ENCODE assay signal across 1 cellular context in the genomic region with DNA sequence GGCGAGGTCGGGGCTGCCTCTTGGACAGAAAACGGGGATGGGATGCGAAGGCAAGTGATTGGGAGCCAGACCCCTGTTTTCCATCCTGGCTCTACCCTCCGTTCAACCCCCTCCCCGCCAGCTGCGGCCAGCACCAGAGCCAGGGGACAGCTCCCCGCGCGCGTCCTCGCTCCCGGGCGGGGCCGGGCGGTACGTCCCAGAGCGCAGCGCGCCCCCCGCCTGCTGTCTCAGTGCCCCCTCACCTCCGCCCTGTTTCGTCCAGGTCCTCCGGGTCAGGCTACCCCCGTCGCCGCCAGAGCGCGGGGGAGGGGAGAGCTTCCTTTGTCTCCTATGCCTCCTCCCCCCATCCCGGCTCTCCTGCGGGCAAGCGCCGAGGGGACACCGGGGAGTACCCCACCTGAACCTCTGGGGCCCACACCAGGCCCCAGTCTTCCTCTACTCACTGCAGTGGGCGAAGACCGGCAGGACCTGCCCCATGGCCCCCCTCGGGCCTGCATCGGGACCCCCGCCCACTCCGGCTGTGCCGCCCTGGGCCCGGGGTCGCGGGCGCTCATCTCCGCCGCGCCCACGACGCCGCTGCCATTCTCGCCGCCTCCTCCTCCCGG.
A peak's percentile ranks its signal among the peaks of the same experiment; 100 is the strongest.
TF ChIP-seq lines count a peak whose summit lies in the region.

No MANE protein-coding gene starts in this region.

TF ChIP-seq in HCT116, 20 proteins besides CTCF, POLR2A, EP300 and RAD21 (continued from another document):
- TF ChIP-seq, protein P1, sequence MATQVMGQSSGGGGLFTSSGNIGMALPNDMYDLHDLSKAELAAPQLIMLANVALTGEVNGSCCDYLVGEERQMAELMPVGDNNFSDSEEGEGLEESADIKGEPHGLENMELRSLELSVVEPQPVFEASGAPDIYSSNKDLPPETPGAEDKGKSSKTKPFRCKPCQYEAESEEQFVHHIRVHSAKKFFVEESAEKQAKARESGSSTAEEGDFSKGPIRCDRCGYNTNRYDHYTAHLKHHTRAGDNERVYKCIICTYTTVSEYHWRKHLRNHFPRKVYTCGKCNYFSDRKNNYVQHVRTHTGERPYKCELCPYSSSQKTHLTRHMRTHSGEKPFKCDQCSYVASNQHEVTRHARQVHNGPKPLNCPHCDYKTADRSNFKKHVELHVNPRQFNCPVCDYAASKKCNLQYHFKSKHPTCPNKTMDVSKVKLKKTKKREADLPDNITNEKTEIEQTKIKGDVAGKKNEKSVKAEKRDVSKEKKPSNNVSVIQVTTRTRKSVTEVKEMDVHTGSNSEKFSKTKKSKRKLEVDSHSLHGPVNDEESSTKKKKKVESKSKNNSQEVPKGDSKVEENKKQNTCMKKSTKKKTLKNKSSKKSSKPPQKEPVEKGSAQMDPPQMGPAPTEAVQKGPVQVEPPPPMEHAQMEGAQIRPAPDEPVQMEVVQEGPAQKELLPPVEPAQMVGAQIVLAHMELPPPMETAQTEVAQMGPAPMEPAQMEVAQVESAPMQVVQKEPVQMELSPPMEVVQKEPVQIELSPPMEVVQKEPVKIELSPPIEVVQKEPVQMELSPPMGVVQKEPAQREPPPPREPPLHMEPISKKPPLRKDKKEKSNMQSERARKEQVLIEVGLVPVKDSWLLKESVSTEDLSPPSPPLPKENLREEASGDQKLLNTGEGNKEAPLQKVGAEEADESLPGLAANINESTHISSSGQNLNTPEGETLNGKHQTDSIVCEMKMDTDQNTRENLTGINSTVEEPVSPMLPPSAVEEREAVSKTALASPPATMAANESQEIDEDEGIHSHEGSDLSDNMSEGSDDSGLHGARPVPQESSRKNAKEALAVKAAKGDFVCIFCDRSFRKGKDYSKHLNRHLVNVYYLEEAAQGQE (IDR thresholded peaks at IDR 0.05; ENCODE audit: low read depth), result peak; percentile 97
- TF ChIP-seq SIN3A (IDR thresholded peaks at IDR 0.05; ENCODE audit: low read depth), result peak; percentile 49; the same call in 1 of the 2 replicates
TF ChIP-seq in HCT116: peak in this region for 2.
